Comparison of ENCODE assay signal across 1 cellular context in genomic region chr6:44265003-44265842, GRCh38.
TF ChIP-seq lines count a peak whose summit lies in the region.

TSS of gene NFKBIE (minus strand) at chr6:44265551. CDS start at chr6:44265346, 205 bp downstream.

TF ChIP-seq in HepG2, 621 proteins besides CTCF, POLR2A, EP300 and RAD21 (continued from another document and continues in another):
- TF ChIP-seq ZFP91 (CRISPR knock-in tag; IDR thresholded peaks at IDR 0.05; ENCODE audit: borderline replicate concordance): peak; percentile 79
- TF ChIP-seq ARID3A (IDR thresholded peaks at IDR 0.05; ENCODE audit: low read depth, low read length): no peak
- TF ChIP-seq ATF7 (IDR thresholded peaks at IDR 0.05): no peak
- no peak for TF ChIP-seq ATF7 (CRISPR knock-in tag; IDR thresholded peaks at IDR 0.05)
- TF ChIP-seq KAT7 (CRISPR knock-in tag; IDR thresholded peaks at IDR 0.05; ENCODE audit: borderline replicate concordance): 0 out of 2 replicates have a peak, but pooled peaks have one; percentile 29
- TF ChIP-seq UBTF (CRISPR knock-in tag; IDR thresholded peaks at IDR 0.05): peak; percentile 97
- no peak for TF ChIP-seq ZNF143 (CRISPR knock-in tag; IDR thresholded peaks at IDR 0.05)
- no peak for TF ChIP-seq MAFG (CRISPR knock-in tag; IDR thresholded peaks at IDR 0.05)
- TF ChIP-seq HNRNPK (IDR thresholded peaks at IDR 0.05; ENCODE audit: low read depth, low read length, poor library complexity, severe bottlenecking): peak; percentile 49
- peak; percentile 46 for TF ChIP-seq BHLHE40 (IDR thresholded peaks at IDR 0.05; ENCODE audit: low read length)
- peak; percentile 80; the same call in 1 of the 2 replicates for TF ChIP-seq ZNF549 (CRISPR knock-in tag; IDR thresholded peaks at IDR 0.05)
- no peak for TF ChIP-seq ZNF577 (CRISPR knock-in tag; IDR thresholded peaks at IDR 0.05; ENCODE audit: borderline replicate concordance, low read depth)
- no peak for TF ChIP-seq TP53 (CRISPR knock-in tag; conservative IDR thresholded peaks at IDR 0.05)
- 0 out of 2 replicates have a peak, but pooled peaks have one; percentile 42 for TF ChIP-seq ARNTL (CRISPR knock-in tag; IDR thresholded peaks at IDR 0.05)
- TF ChIP-seq NR0B2 (CRISPR knock-in tag; IDR thresholded peaks at IDR 0.05): peak; percentile 61; the same call in 1 of the 2 replicates
- no peak for TF ChIP-seq EHMT2 (IDR thresholded peaks at IDR 0.05; ENCODE audit: borderline replicate concordance, low read depth, low read length)
- no peak for TF ChIP-seq AFF4 (CRISPR knock-in tag; IDR thresholded peaks at IDR 0.05)
- TF ChIP-seq ZNF816 (CRISPR knock-in tag; IDR thresholded peaks at IDR 0.05; ENCODE audit: borderline replicate concordance): no peak; the same call in 1 of the 2 replicates
- TF ChIP-seq ZNF598 (CRISPR knock-in tag; IDR thresholded peaks at IDR 0.05; ENCODE audit: borderline replicate concordance): 0 out of 2 replicates have a peak, but pooled peaks have one; percentile 67
- TF ChIP-seq ZNF121 (CRISPR knock-in tag; IDR thresholded peaks at IDR 0.05): no peak
- TF ChIP-seq ZNF891 (CRISPR knock-in tag; IDR thresholded peaks at IDR 0.05): peak; percentile 18; the same call in 1 of the 2 replicates
- no peak for TF ChIP-seq FOXK2 (IDR thresholded peaks at IDR 0.05)
- TF ChIP-seq ZMYM4 (CRISPR knock-in tag; IDR thresholded peaks at IDR 0.05): peak; percentile 67
- no peak for TF ChIP-seq ZNF550 (CRISPR knock-in tag; IDR thresholded peaks at IDR 0.05; ENCODE audit: borderline replicate concordance)
- TF ChIP-seq PBX2 (CRISPR knock-in tag; IDR thresholded peaks at IDR 0.05): no peak
- peak; percentile 64 for TF ChIP-seq KDM5A (IDR thresholded peaks at IDR 0.05; ENCODE audit: borderline replicate concordance, low read length)
- TF ChIP-seq ZNF512B (CRISPR knock-in tag; IDR thresholded peaks at IDR 0.05; ENCODE audit: borderline replicate concordance): no peak
- peak; percentile 46 for TF ChIP-seq KDM3A (CRISPR knock-in tag; IDR thresholded peaks at IDR 0.05; ENCODE audit: low read depth)
- 0 out of 2 replicates have a peak, but pooled peaks have one; percentile 77 for TF ChIP-seq TGIF2 (CRISPR knock-in tag; IDR thresholded peaks at IDR 0.05)
- peak; percentile 98 for TF ChIP-seq ZBED4 (CRISPR knock-in tag; IDR thresholded peaks at IDR 0.05; ENCODE audit: borderline replicate concordance)
- no peak for TF ChIP-seq FOXA1 (IDR thresholded peaks at IDR 0.05)
- TF ChIP-seq FOXA1 (CRISPR knock-in tag; IDR thresholded peaks at IDR 0.05): no peak
- peak; percentile 72; the same call in 1 of the 2 replicates for TF ChIP-seq TFAP4 (IDR thresholded peaks at IDR 0.05; ENCODE audit: borderline replicate concordance, low read depth)
- peak; percentile 95 for TF ChIP-seq ZNF724P (CRISPR knock-in tag; IDR thresholded peaks at IDR 0.05; ENCODE audit: borderline replicate concordance)
- TF ChIP-seq BORCS8-MEF2B (CRISPR knock-in tag; IDR thresholded peaks at IDR 0.05): peak; percentile 53; the same call in 1 of the 2 replicates
- no peak for TF ChIP-seq TAF15 (IDR thresholded peaks at IDR 0.05; ENCODE audit: low read depth, low read length, poor library complexity, severe bottlenecking)
- no peak; the same call in 1 of the 2 replicates for TF ChIP-seq NR2F2 (IDR thresholded peaks at IDR 0.05; ENCODE audit: borderline replicate concordance, low read depth)
- TF ChIP-seq ZNF678 (CRISPR knock-in tag; IDR thresholded peaks at IDR 0.05): peak; percentile 44; the same call in 1 of the 2 replicates
- TF ChIP-seq SAFB2 (CRISPR knock-in tag; IDR thresholded peaks at IDR 0.05; ENCODE audit: borderline replicate concordance, low read depth): 0 out of 2 replicates have a peak, but pooled peaks have one; percentile 60
- peak; percentile 81; the same call in 1 of the 2 replicates for TF ChIP-seq NFKB2 (CRISPR knock-in tag; IDR thresholded peaks at IDR 0.05; ENCODE audit: borderline replicate concordance)
- TF ChIP-seq ZBTB7B (CRISPR knock-in tag; IDR thresholded peaks at IDR 0.05): 0 out of 2 replicates have a peak, but pooled peaks have one; percentile 52
- no peak for TF ChIP-seq ZNF432 (CRISPR knock-in tag; IDR thresholded peaks at IDR 0.05; ENCODE audit: borderline replicate concordance)
- peak; percentile 60; the same call in 1 of the 2 replicates for TF ChIP-seq ZMAT3 (CRISPR knock-in tag; conservative IDR thresholded peaks at IDR 0.05)
- TF ChIP-seq ZNF766 (CRISPR knock-in tag; IDR thresholded peaks at IDR 0.05; ENCODE audit: borderline replicate concordance): peak; percentile 62; the same call in 1 of the 2 replicates
- peak; percentile 89 for TF ChIP-seq RBFOX2 (IDR thresholded peaks at IDR 0.05; ENCODE audit: low read depth, low read length)
